In the genomic region with DNA sequence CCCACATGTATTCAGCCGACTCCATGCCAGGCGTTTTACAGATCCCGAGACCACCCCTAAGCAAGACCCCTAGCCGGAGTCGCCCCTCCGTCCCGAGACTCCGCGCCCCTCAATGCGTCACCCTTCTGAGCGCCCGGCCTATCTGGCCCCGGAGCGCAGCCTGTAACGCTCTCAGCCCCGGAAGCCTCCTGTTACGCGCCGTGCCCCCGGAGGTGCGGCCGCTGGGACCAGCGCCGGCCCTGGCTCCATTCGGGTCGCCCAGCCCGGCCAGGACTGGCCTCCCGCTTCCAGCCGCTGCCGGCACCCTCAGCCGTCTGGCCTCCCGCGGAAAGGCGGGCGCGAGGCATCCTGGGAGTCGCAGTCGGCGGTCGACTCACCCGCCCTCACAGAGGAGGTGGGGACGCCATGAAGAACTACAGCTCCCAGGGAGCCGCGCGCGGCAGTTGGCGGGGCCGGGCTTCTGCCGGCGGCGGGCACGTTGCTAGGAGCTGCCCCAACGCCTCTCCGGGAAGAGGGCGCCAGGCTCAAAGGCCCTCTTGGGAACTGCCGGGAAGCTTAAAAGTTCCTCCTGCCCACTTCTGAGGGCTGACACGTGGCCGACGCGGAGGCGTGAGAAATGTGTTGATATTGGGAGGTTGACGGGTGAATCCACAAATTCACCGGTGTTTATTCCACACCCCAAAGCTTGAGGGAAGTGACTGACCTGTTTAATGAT, we compare ENCODE assay signal across 1 cellular context.
A peak's percentile ranks its signal among the peaks of the same experiment; 100 is the strongest.
TF ChIP-seq lines count a peak whose summit lies in the region.

A gene with protein sequence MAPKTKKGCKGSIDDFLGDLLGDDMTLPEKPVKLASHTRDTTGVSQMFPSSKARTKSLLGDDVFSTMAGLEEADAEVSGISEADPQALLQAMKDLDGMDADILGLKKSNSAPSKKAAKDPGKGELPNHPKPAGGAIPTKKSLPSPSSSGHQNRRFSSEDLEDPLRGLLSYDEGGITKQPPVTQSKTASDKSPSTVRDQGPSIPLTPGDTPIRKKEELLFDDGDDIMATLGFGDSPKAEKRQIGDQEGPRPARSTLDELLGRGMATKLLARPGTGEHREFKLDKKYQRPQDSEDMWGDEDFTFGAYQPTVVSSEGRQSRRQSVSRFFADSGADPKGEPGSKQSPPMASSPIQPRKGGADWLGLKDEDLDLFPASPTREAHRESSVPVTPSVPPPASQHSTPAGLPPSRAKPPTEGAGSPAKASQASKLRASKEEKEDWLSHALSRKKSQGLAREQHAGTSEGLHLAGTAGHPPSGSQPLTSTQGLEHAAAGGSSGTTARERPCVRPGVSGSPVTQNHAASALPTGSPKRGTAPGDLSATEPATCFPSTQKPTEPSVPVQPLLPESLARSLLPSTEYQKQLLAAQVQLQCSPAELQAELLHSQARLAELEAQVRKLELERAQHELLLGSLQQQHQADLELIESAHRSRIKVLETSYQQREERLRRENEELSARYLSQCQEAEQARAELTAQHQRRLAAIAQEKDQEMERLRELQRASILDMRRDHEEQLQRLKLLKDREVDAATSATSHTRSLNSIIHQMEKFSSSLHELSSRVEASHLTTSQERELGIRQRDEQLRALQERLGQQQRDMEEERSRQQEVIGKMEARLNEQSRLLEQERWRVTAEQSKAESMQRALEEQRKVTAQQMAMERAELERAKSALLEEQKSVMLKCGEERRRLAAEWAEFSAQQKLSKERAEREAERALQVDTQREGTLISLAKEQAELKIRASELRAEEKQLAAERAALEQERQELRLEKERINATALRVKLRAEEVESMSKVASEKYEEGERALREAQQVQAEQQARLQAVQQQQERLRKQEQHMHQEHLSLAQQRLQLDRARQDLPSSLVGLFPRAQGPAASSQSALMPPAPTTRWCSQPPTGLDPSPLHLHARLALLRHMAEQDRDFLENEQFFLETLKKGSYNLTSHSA (minus strand): TSS at position 316 of the 715 bp plus-strand sequence. CDS start 2,893 bp downstream, outside the sequence.

TF ChIP-seq in HEK293, 187 proteins besides CTCF, POLR2A, EP300 and RAD21 (continued from another document and continues in another):
- TF ChIP-seq ZEB2 (tag by site-specific recombination; IDR thresholded peaks at IDR 0.05): peak; percentile 75
- TF ChIP-seq, protein P1, sequence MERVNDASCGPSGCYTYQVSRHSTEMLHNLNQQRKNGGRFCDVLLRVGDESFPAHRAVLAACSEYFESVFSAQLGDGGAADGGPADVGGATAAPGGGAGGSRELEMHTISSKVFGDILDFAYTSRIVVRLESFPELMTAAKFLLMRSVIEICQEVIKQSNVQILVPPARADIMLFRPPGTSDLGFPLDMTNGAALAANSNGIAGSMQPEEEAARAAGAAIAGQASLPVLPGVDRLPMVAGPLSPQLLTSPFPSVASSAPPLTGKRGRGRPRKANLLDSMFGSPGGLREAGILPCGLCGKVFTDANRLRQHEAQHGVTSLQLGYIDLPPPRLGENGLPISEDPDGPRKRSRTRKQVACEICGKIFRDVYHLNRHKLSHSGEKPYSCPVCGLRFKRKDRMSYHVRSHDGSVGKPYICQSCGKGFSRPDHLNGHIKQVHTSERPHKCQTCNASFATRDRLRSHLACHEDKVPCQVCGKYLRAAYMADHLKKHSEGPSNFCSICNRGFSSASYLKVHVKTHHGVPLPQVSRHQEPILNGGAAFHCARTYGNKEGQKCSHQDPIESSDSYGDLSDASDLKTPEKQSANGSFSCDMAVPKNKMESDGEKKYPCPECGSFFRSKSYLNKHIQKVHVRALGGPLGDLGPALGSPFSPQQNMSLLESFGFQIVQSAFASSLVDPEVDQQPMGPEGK (tag by site-specific recombination; IDR thresholded peaks at IDR 0.05): peak; percentile 66
- TF ChIP-seq ZNF2 (tag by site-specific recombination; IDR thresholded peaks at IDR 0.05): peak; percentile 91; the same call in 1 of the 2 replicates
- no peak for TF ChIP-seq ZNF394 (tag by site-specific recombination; IDR thresholded peaks at IDR 0.05; ENCODE audit: borderline replicate concordance)
- no peak for TF ChIP-seq ZNF664 (tag by site-specific recombination; IDR thresholded peaks at IDR 0.05)
- TF ChIP-seq SP2 (tag by site-specific recombination; IDR thresholded peaks at IDR 0.05): peak; percentile 77
- TF ChIP-seq FEZF1 (tag by site-specific recombination; IDR thresholded peaks at IDR 0.05): no peak
- TF ChIP-seq ZNF521 (tag by site-specific recombination; IDR thresholded peaks at IDR 0.05): no peak
- TF ChIP-seq, protein P2, sequence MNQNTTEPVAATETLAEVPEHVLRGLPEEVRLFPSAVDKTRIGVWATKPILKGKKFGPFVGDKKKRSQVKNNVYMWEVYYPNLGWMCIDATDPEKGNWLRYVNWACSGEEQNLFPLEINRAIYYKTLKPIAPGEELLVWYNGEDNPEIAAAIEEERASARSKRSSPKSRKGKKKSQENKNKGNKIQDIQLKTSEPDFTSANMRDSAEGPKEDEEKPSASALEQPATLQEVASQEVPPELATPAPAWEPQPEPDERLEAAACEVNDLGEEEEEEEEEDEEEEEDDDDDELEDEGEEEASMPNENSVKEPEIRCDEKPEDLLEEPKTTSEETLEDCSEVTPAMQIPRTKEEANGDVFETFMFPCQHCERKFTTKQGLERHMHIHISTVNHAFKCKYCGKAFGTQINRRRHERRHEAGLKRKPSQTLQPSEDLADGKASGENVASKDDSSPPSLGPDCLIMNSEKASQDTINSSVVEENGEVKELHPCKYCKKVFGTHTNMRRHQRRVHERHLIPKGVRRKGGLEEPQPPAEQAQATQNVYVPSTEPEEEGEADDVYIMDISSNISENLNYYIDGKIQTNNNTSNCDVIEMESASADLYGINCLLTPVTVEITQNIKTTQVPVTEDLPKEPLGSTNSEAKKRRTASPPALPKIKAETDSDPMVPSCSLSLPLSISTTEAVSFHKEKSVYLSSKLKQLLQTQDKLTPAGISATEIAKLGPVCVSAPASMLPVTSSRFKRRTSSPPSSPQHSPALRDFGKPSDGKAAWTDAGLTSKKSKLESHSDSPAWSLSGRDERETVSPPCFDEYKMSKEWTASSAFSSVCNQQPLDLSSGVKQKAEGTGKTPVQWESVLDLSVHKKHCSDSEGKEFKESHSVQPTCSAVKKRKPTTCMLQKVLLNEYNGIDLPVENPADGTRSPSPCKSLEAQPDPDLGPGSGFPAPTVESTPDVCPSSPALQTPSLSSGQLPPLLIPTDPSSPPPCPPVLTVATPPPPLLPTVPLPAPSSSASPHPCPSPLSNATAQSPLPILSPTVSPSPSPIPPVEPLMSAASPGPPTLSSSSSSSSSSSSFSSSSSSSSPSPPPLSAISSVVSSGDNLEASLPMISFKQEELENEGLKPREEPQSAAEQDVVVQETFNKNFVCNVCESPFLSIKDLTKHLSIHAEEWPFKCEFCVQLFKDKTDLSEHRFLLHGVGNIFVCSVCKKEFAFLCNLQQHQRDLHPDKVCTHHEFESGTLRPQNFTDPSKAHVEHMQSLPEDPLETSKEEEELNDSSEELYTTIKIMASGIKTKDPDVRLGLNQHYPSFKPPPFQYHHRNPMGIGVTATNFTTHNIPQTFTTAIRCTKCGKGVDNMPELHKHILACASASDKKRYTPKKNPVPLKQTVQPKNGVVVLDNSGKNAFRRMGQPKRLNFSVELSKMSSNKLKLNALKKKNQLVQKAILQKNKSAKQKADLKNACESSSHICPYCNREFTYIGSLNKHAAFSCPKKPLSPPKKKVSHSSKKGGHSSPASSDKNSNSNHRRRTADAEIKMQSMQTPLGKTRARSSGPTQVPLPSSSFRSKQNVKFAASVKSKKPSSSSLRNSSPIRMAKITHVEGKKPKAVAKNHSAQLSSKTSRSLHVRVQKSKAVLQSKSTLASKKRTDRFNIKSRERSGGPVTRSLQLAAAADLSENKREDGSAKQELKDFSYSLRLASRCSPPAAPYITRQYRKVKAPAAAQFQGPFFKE (tag by site-specific recombination; IDR thresholded peaks at IDR 0.05; ENCODE audit: borderline replicate concordance): peak; percentile 9; the same call in 1 of the 2 replicates
- TF ChIP-seq ZNF610 (tag by site-specific recombination; IDR thresholded peaks at IDR 0.05; ENCODE audit: borderline replicate concordance): no peak
- TF ChIP-seq ZIC2 (tag by site-specific recombination; IDR thresholded peaks at IDR 0.05): peak; percentile 89
- peak; percentile 21 for TF ChIP-seq KLF1 (tag by site-specific recombination; IDR thresholded peaks at IDR 0.05)
- TF ChIP-seq GLIS1 (tag by site-specific recombination; IDR thresholded peaks at IDR 0.05): peak; percentile 90
- TF ChIP-seq ZNF211 (tag by site-specific recombination; IDR thresholded peaks at IDR 0.05; ENCODE audit: low read depth): no peak
- peak; percentile 83 for TF ChIP-seq TCF7L2 (IDR thresholded peaks at IDR 0.05; ENCODE audit: borderline replicate concordance, low read depth, low read length)
- TF ChIP-seq ZNF174 (tag by site-specific recombination; IDR thresholded peaks at IDR 0.05): no peak
- TF ChIP-seq ZNF548 (tag by site-specific recombination; IDR thresholded peaks at IDR 0.05): no peak
- TF ChIP-seq, protein P3, sequence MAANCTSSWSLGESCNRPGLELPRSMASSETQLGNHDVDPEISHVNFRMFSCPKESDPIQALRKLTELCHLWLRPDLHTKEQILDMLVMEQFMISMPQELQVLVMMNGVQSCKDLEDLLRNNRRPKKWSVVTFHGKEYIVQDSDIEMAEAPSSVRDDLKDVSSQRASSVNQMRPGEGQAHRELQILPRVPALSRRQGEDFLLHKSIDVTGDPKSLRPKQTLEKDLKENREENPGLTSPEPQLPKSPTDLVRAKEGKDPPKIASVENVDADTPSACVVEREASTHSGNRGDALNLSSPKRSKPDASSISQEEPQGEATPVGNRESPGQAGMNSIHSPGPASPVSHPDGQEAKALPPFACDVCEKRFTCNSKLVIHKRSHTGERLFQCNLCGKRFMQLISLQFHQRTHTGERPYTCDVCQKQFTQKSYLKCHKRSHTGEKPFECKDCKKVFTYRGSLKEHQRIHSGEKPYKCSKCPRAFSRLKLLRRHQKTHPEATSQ (tag by site-specific recombination; IDR thresholded peaks at IDR 0.05): 0 out of 2 replicates have a peak, but pooled peaks have one; percentile 85
- peak; percentile 95 for TF ChIP-seq SP3 (tag by site-specific recombination; IDR thresholded peaks at IDR 0.05)
- no peak for TF ChIP-seq ZNF776 (tag by site-specific recombination; IDR thresholded peaks at IDR 0.05; ENCODE audit: borderline replicate concordance)
- no peak for TF ChIP-seq ZNF202 (tag by site-specific recombination; IDR thresholded peaks at IDR 0.05; ENCODE audit: borderline replicate concordance)
- no peak for TF ChIP-seq KLF7 (tag by site-specific recombination; IDR thresholded peaks at IDR 0.05; ENCODE audit: borderline replicate concordance)
- no peak for TF ChIP-seq ZSCAN16 (tag by site-specific recombination; IDR thresholded peaks at IDR 0.05)
- TF ChIP-seq KLF8 (tag by site-specific recombination; IDR thresholded peaks at IDR 0.05): peak; percentile 67
- TF ChIP-seq SCRT2 (tag by site-specific recombination; IDR thresholded peaks at IDR 0.05): peak; percentile 64
- no peak for TF ChIP-seq ZNF596 (tag by site-specific recombination; IDR thresholded peaks at IDR 0.05)
- TF ChIP-seq KLF9 (tag by site-specific recombination; IDR thresholded peaks at IDR 0.05; ENCODE audit: low read depth): no peak
- TF ChIP-seq MYNN (tag by site-specific recombination; IDR thresholded peaks at IDR 0.05; ENCODE audit: borderline replicate concordance): peak; percentile 81
- TF ChIP-seq GFI1B (tag by site-specific recombination; IDR thresholded peaks at IDR 0.05): peak; percentile 20; the same call in 1 of the 2 replicates
- TF ChIP-seq ZNF785 (tag by site-specific recombination; IDR thresholded peaks at IDR 0.05): no peak
- TF ChIP-seq, protein P4, sequence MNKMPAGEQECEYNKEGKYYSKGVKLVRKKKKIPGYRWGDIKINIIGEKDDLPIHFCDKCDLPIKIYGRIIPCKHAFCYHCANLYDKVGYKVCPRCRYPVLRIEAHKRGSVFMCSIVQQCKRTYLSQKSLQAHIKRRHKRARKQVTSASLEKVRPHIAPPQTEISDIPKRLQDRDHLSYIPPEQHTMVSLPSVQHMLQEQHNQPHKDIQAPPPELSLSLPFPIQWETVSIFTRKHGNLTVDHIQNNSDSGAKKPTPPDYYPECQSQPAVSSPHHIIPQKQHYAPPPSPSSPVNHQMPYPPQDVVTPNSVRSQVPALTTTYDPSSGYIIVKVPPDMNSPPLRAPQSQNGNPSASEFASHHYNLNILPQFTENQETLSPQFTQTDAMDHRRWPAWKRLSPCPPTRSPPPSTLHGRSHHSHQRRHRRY (tag by site-specific recombination; IDR thresholded peaks at IDR 0.05): 0 out of 2 replicates have a peak, but pooled peaks have one; percentile 47
- TF ChIP-seq GLIS2 (tag by site-specific recombination; IDR thresholded peaks at IDR 0.05): peak; percentile 94
- TF ChIP-seq ZNF677 (tag by site-specific recombination; IDR thresholded peaks at IDR 0.05): no peak
- TF ChIP-seq PRDM1 (tag by site-specific recombination; IDR thresholded peaks at IDR 0.05): no peak
- peak; percentile 81 for TF ChIP-seq SP7 (tag by site-specific recombination; IDR thresholded peaks at IDR 0.05)
- TF ChIP-seq HOXD13 (CRISPR knock-in tag; IDR thresholded peaks at IDR 0.05; ENCODE audit: borderline replicate concordance): no peak
- no peak for TF ChIP-seq ZFP3 (tag by site-specific recombination; IDR thresholded peaks at IDR 0.05; ENCODE audit: low read depth)
- TF ChIP-seq ZBTB7A (tag by site-specific recombination; IDR thresholded peaks at IDR 0.05; ENCODE audit: low read depth): peak; percentile 88; the same call in 1 of the 2 replicates
- TF ChIP-seq ZBTB8A (tag by site-specific recombination; IDR thresholded peaks at IDR 0.05): peak; percentile 99
- TF ChIP-seq ZBTB1 (tag by site-specific recombination; IDR thresholded peaks at IDR 0.05): 0 out of 2 replicates have a peak, but pooled peaks have one; percentile 37
- peak; percentile 60; the same call in 1 of the 2 replicates for TF ChIP-seq KLF10 (tag by site-specific recombination; IDR thresholded peaks at IDR 0.05)
- peak; percentile 64 for TF ChIP-seq YY1 (tag by site-specific recombination; IDR thresholded peaks at IDR 0.05)
- TF ChIP-seq ZNF391 (tag by site-specific recombination; IDR thresholded peaks at IDR 0.05; ENCODE audit: borderline replicate concordance, low read depth): peak; percentile 39; the same call in 1 of the 2 replicates
- TF ChIP-seq OVOL3 (tag by site-specific recombination; IDR thresholded peaks at IDR 0.05): no peak; the same call in 1 of the 2 replicates
- TF ChIP-seq, protein P5, sequence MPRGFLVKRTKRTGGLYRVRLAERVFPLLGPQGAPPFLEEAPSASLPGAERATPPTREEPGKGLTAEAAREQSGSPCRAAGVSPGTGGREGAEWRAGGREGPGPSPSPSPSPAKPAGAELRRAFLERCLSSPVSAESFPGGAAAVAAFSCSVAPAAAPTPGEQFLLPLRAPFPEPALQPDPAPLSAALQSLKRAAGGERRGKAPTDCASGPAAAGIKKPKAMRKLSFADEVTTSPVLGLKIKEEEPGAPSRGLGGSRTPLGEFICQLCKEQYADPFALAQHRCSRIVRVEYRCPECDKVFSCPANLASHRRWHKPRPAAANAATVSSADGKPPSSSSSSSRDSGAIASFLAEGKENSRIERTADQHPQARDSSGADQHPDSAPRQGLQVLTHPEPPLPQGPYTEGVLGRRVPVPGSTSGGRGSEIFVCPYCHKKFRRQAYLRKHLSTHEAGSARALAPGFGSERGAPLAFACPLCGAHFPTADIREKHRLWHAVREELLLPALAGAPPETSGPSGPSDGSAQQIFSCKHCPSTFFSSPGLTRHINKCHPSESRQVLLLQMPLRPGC (tag by site-specific recombination; IDR thresholded peaks at IDR 0.05): peak; percentile 47; the same call in 1 of the 2 replicates
- TF ChIP-seq BCL11B (tag by site-specific recombination; IDR thresholded peaks at IDR 0.05; ENCODE audit: low read depth): no peak
- TF ChIP-seq ZNF600 (tag by site-specific recombination; IDR thresholded peaks at IDR 0.05): peak; percentile 70; the same call in 1 of the 2 replicates
